Comparison of ENCODE assay signal across 6 cellular contexts in genomic region chr16:52149003-52149402, GRCh38.
"Had no signal": no experiment of that assay in that cellular context is flagged by ENCODE, and none has a peak within 500 bp of the region (broad histone marks: within the 10 kb centered on the region; RNA-seq: fewer than 3 reads in every experiment).

No MANE protein-coding gene starts in this region.

- H2AFZ ChIP-seq: GM23248 had no signal

- H3K4me3 ChIP-seq: GM23248 had no signal

- H3K9ac ChIP-seq: GM23248 had no signal

- H3K27ac ChIP-seq: GM23248 had no signal

- FAIRE-seq: HTR-8/SVneo had no signal

- DNase-seq: GM23248, GOT3, H7, HCEC 1CT, KBM-7 had no signal
